Comparison of ENCODE assay signal across 1 cellular context in the genomic region with DNA sequence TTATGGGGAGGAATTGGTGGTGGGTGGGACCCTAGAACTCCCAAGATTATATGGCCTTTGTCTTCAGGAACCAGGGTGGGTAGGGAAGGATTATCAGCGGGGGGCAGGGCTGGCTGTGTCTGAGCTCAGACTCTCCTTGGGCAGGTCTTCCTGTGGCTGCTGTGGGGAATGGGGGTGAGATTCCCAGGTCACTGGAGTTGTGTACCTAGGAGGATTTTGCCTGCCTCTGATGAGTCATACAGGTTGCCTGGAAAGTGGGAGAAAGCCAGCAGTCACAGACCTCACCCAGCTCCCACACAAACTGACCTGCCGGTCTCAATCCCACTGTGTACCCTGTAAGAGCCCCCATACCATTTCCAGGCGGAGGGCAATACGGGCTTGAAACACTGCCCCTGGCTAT.
TF ChIP-seq lines count a peak whose summit lies in the region.

No MANE protein-coding gene starts in this region.

TF ChIP-seq in GM23338, 12 proteins besides CTCF, POLR2A, EP300 and RAD21 (continued from another document):
- TF ChIP-seq, protein P1, sequence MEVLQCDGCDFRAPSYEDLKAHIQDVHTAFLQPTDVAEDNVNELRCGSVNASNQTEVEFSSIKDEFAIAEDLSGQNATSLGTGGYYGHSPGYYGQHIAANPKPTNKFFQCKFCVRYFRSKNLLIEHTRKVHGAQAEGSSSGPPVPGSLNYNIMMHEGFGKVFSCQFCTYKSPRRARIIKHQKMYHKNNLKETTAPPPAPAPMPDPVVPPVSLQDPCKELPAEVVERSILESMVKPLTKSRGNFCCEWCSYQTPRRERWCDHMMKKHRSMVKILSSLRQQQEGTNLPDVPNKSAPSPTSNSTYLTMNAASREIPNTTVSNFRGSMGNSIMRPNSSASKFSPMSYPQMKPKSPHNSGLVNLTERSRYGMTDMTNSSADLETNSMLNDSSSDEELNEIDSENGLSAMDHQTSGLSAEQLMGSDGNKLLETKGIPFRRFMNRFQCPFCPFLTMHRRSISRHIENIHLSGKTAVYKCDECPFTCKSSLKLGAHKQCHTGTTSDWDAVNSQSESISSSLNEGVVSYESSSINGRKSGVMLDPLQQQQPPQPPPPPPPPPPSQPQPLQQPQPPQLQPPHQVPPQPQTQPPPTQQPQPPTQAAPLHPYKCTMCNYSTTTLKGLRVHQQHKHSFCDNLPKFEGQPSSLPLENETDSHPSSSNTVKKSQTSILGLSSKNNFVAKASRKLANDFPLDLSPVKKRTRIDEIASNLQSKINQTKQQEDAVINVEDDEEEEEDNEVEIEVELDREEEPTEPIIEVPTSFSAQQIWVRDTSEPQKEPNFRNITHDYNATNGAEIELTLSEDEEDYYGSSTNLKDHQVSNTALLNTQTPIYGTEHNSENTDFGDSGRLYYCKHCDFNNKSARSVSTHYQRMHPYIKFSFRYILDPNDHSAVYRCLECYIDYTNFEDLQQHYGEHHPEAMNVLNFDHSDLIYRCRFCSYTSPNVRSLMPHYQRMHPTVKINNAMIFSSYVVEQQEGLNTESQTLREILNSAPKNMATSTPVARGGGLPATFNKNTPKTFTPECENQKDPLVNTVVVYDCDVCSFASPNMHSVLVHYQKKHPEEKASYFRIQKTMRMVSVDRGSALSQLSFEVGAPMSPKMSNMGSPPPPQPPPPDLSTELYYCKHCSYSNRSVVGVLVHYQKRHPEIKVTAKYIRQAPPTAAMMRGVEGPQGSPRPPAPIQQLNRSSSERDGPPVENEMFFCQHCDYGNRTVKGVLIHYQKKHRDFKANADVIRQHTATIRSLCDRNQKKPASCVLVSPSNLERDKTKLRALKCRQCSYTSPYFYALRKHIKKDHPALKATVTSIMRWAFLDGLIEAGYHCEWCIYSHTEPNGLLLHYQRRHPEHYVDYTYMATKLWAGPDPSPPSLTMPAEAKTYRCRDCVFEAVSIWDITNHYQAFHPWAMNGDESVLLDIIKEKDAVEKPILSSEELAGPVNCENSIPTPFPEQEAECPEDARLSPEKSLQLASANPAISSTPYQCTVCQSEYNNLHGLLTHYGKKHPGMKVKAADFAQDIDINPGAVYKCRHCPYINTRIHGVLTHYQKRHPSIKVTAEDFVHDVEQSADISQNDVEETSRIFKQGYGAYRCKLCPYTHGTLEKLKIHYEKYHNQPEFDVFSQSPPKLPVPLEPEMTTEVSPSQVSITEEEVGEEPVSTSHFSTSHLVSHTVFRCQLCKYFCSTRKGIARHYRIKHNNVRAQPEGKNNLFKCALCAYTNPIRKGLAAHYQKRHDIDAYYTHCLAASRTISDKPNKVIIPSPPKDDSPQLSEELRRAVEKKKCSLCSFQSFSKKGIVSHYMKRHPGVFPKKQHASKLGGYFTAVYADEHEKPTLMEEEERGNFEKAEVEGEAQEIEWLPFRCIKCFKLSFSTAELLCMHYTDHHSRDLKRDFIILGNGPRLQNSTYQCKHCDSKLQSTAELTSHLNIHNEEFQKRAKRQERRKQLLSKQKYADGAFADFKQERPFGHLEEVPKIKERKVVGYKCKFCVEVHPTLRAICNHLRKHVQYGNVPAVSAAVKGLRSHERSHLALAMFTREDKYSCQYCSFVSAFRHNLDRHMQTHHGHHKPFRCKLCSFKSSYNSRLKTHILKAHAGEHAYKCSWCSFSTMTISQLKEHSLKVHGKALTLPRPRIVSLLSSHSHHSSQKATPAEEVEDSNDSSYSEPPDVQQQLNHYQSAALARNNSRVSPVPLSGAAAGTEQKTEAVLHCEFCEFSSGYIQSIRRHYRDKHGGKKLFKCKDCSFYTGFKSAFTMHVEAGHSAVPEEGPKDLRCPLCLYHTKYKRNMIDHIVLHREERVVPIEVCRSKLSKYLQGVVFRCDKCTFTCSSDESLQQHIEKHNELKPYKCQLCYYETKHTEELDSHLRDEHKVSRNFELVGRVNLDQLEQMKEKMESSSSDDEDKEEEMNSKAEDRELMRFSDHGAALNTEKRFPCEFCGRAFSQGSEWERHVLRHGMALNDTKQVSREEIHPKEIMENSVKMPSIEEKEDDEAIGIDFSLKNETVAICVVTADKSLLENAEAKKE (CRISPR knock-in tag; IDR thresholded peaks at IDR 0.05): no peak
- TF ChIP-seq, protein P2, sequence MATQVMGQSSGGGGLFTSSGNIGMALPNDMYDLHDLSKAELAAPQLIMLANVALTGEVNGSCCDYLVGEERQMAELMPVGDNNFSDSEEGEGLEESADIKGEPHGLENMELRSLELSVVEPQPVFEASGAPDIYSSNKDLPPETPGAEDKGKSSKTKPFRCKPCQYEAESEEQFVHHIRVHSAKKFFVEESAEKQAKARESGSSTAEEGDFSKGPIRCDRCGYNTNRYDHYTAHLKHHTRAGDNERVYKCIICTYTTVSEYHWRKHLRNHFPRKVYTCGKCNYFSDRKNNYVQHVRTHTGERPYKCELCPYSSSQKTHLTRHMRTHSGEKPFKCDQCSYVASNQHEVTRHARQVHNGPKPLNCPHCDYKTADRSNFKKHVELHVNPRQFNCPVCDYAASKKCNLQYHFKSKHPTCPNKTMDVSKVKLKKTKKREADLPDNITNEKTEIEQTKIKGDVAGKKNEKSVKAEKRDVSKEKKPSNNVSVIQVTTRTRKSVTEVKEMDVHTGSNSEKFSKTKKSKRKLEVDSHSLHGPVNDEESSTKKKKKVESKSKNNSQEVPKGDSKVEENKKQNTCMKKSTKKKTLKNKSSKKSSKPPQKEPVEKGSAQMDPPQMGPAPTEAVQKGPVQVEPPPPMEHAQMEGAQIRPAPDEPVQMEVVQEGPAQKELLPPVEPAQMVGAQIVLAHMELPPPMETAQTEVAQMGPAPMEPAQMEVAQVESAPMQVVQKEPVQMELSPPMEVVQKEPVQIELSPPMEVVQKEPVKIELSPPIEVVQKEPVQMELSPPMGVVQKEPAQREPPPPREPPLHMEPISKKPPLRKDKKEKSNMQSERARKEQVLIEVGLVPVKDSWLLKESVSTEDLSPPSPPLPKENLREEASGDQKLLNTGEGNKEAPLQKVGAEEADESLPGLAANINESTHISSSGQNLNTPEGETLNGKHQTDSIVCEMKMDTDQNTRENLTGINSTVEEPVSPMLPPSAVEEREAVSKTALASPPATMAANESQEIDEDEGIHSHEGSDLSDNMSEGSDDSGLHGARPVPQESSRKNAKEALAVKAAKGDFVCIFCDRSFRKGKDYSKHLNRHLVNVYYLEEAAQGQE (IDR thresholded peaks at IDR 0.05; ENCODE audit: unreplicated experiment): no peak
- TF ChIP-seq EZH2phosphoT487 (IDR thresholded peaks at IDR 0.05; ENCODE audit: unreplicated experiment): no peak
- no peak for TF ChIP-seq NANOG (IDR thresholded peaks at IDR 0.05; ENCODE audit: borderline replicate concordance)
- no peak for TF ChIP-seq CREB1 (CRISPR knock-in tag; IDR thresholded peaks at IDR 0.05; ENCODE audit: low read depth)
- no peak for TF ChIP-seq STAT1 (IDR thresholded peaks at IDR 0.05; ENCODE audit: unreplicated experiment)
- no peak for TF ChIP-seq ZNF331 (CRISPR knock-in tag; IDR thresholded peaks at IDR 0.05; ENCODE audit: low read depth)
- TF ChIP-seq, protein P3, sequence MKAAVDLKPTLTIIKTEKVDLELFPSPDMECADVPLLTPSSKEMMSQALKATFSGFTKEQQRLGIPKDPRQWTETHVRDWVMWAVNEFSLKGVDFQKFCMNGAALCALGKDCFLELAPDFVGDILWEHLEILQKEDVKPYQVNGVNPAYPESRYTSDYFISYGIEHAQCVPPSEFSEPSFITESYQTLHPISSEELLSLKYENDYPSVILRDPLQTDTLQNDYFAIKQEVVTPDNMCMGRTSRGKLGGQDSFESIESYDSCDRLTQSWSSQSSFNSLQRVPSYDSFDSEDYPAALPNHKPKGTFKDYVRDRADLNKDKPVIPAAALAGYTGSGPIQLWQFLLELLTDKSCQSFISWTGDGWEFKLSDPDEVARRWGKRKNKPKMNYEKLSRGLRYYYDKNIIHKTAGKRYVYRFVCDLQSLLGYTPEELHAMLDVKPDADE (IDR thresholded peaks at IDR 0.05): no peak
